Comparison of ENCODE assay signal across 10 cellular contexts in genomic region chr19:3671680-3672574, GRCh38. TPM values are rescaled to one million over a fixed set of nuclear protein-coding genes. Genes with fewer than 3 reads are reported as not detected.
DNase-seq lines count a peak whose midpoint lies in the region; ATAC-seq, FAIRE-seq and TF ChIP-seq lines count a peak whose summit lies in the region.
"Had no signal": no experiment of that assay in that cellular context is flagged by ENCODE, and none has a peak within 500 bp of the region (broad histone marks: within the 10 kb centered on the region; RNA-seq: fewer than 3 reads in every experiment).

No MANE protein-coding gene starts in this region.

- FAIRE-seq in RCC 7860 (lab: Jason Lieb, UNC): no peak

- peaks cover 13% of the 10 kb centered on the region for H3K27me3 Mint-ChIP-seq in GM23338 (ENCODE audit: insufficient read depth, low read depth, poor library complexity)
- H3K27me3 Mint-ChIP-seq in activated T-helper 17 cell treated with anti-CD3 and anti-CD28 coated beads, Interleukin-2, amount 50 U/mL, for 72 hours: no peaks in the 10 kb centered on the region

- H3K9ac ChIP-seq in iPS-20b (ENCODE audit: low read depth, low read length): peak overlapping the region; percentile 32; the same call in 1 of the 2 replicates

- peaks cover 3% of the 10 kb centered on the region; the same call in 1 of the 2 replicates for H4K20me1 ChIP-seq in GM23338 (replicated peaks; ENCODE audit: insufficient read depth)

- no peak overlapping the region for H3K4me3 Mint-ChIP-seq in GM23338
- H3K4me3 Mint-ChIP-seq in activated T-helper 17 cell treated with anti-CD3 and anti-CD28 coated beads, Interleukin-2, amount 50 U/mL, for 72 hours: peak overlapping the region; percentile 58

- no peaks in the 10 kb centered on the region for H3K9me3 ChIP-seq in iPS-20b (ENCODE audit: insufficient read depth, low read depth, low read length)

- no peaks in the 10 kb centered on the region for H3K9me3 Mint-ChIP-seq in GM23338
- H3K9me3 Mint-ChIP-seq in activated T-helper 17 cell treated with anti-CD3 and anti-CD28 coated beads, Interleukin-2, amount 50 U/mL, for 72 hours: no peaks in the 10 kb centered on the region

- intact Hi-C loops in posterior cingulate gyrus (cut with DNase I): no loop called here

- no peaks in the 10 kb centered on the region for H3K9me2 ChIP-seq in GM23338 (ENCODE audit: insufficient read depth)

- no peak overlapping the region for H2AFZ ChIP-seq in GM23338

- no peaks in the 10 kb centered on the region for H3F3A ChIP-seq in GM23338 (replicated peaks; ENCODE audit: low read depth)

- no peak overlapping the region for H3K4me2 ChIP-seq in GM23338

- no peak overlapping the region for H3K27ac ChIP-seq in GM23338 (ENCODE audit: low read depth)
- no peak overlapping the region for H3K27ac ChIP-seq in iPS-20b (ENCODE audit: low read length)
- H3K27ac ChIP-seq: VCaP had no signal

- H3K4me3 ChIP-seq in GM23338 (no peak overlapping the region), iPS-20b (ENCODE audit: low read length) (no peak overlapping the region)

- H3K4me1 Mint-ChIP-seq in GM23338: peaks cover 17% of the 10 kb centered on the region
- H3K4me1 Mint-ChIP-seq in activated T-helper 17 cell treated with anti-CD3 and anti-CD28 coated beads, Interleukin-2, amount 50 U/mL, for 72 hours: no peaks in the 10 kb centered on the region

- H3K27ac Mint-ChIP-seq in GM23338: peak overlapping the region; percentile 65
- peak overlapping the region; percentile 81 for H3K27ac Mint-ChIP-seq in activated T-helper 17 cell treated with anti-CD3 and anti-CD28 coated beads, Interleukin-2, amount 50 U/mL, for 72 hours

- H3K79me2 ChIP-seq in GM23338 (replicated peaks; ENCODE audit: insufficient read depth): peaks cover 16% of the 10 kb centered on the region; the same call in 1 of the 2 replicates

- peaks cover 3% of the 10 kb centered on the region; the same call in 1 of the 3 replicates for H3K36me3 Mint-ChIP-seq in GM23338 (ENCODE audit: low read depth)
- H3K36me3 Mint-ChIP-seq in activated T-helper 17 cell treated with anti-CD3 and anti-CD28 coated beads, Interleukin-2, amount 50 U/mL, for 72 hours (ENCODE audit: low read depth): no peaks in the 10 kb centered on the region

- H3K36me3 ChIP-seq in GM23338 (ENCODE audit: insufficient read depth) (no peaks in the 10 kb centered on the region), iPS-20b (ENCODE audit: insufficient read depth, low read depth, low read length) (no peaks in the 10 kb centered on the region)

- no peak for DNase-seq in GM23338 (ENCODE audit: low spot score)
- DNase-seq in stimulated activated CD8-positive, alpha-beta memory T cell treated with anti-CD3 and anti-CD28 coated beads, Interleukin-4, amount 100 ng/mL, for 48 hours: peak; percentile 66
- DNase-seq in RCC 7860 (ENCODE audit: low spot score): no peak
- DNase-seq in NCI-H2227 treated with DMSO at 0.1 percent for 48 hours (lab: John Stamatoyannopoulos, UW): no peak
- DNase-seq in posterior cingulate gyrus: no peak

- ATAC-seq in GM23338 (peak; percentile 11), HG02981 (IDR thresholded peaks at IDR 0.05; ENCODE audit: unreplicated experiment) (no peak)
- peak; percentile 72 for ATAC-seq in activated T-helper 17 cell treated with anti-CD3 and anti-CD28 coated beads, Interleukin-2, amount 50 U/mL, for 72 hours (replicated peaks)

- H3K27me3 ChIP-seq in GM23338 (ENCODE audit: insufficient read depth) (no peaks in the 10 kb centered on the region), iPS-20b (ENCODE audit: insufficient read depth, low read length) (no peaks in the 10 kb centered on the region)

- no peak for TF ChIP-seq CTCF in GM23338 (conservative IDR thresholded peaks at IDR 0.05; ENCODE audit: low read depth in 2 of 2)

- H3K4me1 ChIP-seq in GM23338 (ENCODE audit: insufficient read depth) (peaks cover 6% of the 10 kb centered on the region; the same call in 1 of the 2 replicates), iPS-20b (ENCODE audit: insufficient read depth, low read length) (peaks cover 3% of the 10 kb centered on the region; the same call in 1 of the 2 replicates)

TF ChIP-seq in GM23338, 12 proteins besides CTCF, POLR2A, EP300 and RAD21:
- no peak for TF ChIP-seq REST (IDR thresholded peaks at IDR 0.05; ENCODE audit: unreplicated experiment)
- no peak for TF ChIP-seq EZH2 (IDR thresholded peaks at IDR 0.05; ENCODE audit: low read depth, unreplicated experiment)
- TF ChIP-seq JUNB (IDR thresholded peaks at IDR 0.05; ENCODE audit: unreplicated experiment): no peak
- TF ChIP-seq, protein P1, sequence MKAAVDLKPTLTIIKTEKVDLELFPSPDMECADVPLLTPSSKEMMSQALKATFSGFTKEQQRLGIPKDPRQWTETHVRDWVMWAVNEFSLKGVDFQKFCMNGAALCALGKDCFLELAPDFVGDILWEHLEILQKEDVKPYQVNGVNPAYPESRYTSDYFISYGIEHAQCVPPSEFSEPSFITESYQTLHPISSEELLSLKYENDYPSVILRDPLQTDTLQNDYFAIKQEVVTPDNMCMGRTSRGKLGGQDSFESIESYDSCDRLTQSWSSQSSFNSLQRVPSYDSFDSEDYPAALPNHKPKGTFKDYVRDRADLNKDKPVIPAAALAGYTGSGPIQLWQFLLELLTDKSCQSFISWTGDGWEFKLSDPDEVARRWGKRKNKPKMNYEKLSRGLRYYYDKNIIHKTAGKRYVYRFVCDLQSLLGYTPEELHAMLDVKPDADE (IDR thresholded peaks at IDR 0.05): no peak

RNA-seq across cellular contexts. Expression of gene PIP5K1C, which starts 28.3 kb away (rescaled TPM):
- 35.2 and 46.7 TPM in 2 replicates for total RNA-seq in GM23338 (2014; rRNA removed; shearing (Covaris generic))
- polyA plus RNA-seq in GM23338 (2016; fragmentation: Nextera tagmentation; extraction: Ambion mirVana): 11.8 and 13.5 TPM in 2 replicates
- 10 to 100 TPM; 16.1 to 26.2 TPM for total RNA-seq in activated T-helper 17 cell treated with anti-CD3 and anti-CD28 coated beads, Interleukin-2, amount 50 U/mL, for 72 hours

RNA-seq across cellular contexts. Expression of gene TJP3, which starts 36.3 kb away (rescaled TPM):
- total RNA-seq in GM23338 (2014; rRNA removed; shearing (Covaris generic)): 19.8 and 23.9 TPM in 2 replicates
- polyA plus RNA-seq in GM23338 (2016; fragmentation: Nextera tagmentation; extraction: Ambion mirVana): 14.1 and 18.2 TPM in 2 replicates
- total RNA-seq in activated T-helper 17 cell treated with anti-CD3 and anti-CD28 coated beads, Interleukin-2, amount 50 U/mL, for 72 hours: 1 to 10 TPM; 1.5 to 8.6 TPM
- total RNA-seq: pulmonary artery endothelial cell had no signal

RNA-seq across cellular contexts. Expression of gene CACTIN, which starts 45.3 kb away (rescaled TPM):
- total RNA-seq in GM23338 (2014; rRNA removed; shearing (Covaris generic)): 47.4 and 47.7 TPM in 2 replicates
- polyA plus RNA-seq in GM23338 (2016; fragmentation: Nextera tagmentation; extraction: Ambion mirVana): 14.3 and 16.9 TPM in 2 replicates
- 10 to 100 TPM; 22.9 to 31.8 TPM for total RNA-seq in activated T-helper 17 cell treated with anti-CD3 and anti-CD28 coated beads, Interleukin-2, amount 50 U/mL, for 72 hours
